ENCODE assay signal across 15 cellular contexts in the genomic region with DNA sequence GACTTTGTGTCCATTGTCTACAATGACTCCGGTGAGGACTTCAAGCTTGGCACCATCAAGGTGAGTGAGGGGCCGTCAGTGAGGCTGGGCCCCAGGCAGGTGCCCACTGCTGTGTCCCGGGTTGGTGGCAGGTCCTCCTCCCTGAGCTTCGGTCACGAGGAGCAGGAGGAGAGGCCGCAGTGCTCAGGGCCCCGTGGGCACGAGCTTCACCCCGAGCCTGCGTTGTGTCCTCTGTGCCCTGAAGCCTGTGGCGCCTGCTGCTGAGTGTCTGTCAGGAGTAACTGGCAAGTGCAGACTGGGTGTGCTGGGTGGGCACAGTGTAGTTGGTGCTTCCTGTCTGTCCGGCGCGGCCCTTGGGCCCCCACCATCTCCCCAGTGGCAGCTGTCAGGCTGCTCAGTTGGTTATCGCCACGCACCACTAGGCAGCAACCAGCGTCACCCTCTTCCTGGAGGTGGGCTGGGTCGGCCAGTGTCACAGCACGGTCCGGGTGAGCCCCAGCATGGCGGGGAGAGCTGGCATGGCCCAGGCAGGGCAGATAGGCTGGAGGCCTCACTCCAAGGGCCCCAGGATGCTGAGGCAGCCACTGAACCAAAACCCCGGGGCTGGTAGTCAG.
"Had no signal": no experiment of that assay in that cellular context is flagged by ENCODE, and none has a peak within 500 bp of the region (broad histone marks: within the 10 kb centered on the region; RNA-seq: fewer than 3 reads in every experiment).

No MANE protein-coding gene starts in this region.

- ATAC-seq: body of pancreas, left ventricle myocardium superior had no signal

- H3K4me1 ChIP-seq: colonic mucosa had no signal

- H3K9me3 ChIP-seq: adrenal gland, body of pancreas, colonic mucosa, esophagus muscularis mucosa, thyroid gland had no signal

- H3K9me3 Mint-ChIP-seq: nephron progenitor cell had no signal

- H3K27ac ChIP-seq: body of pancreas, colonic mucosa, thyroid gland had no signal

- H3K4me3 ChIP-seq: adrenal gland, body of pancreas, colonic mucosa, esophagus muscularis mucosa, thyroid gland had no signal

- DNase-seq: activated CD4-positive, alpha-beta T cell treated with anti-CD3 and anti-CD28 coated beads, Interleukin-2, amount 50 U/mL, for 4 hours; activated CD4-positive, CD25-positive, alpha-beta regulatory T cell treated with anti-CD3 and anti-CD28 coated beads, Interleukin-2, amount 50 U/mL, for 72 hours; activated naive CD4-positive, alpha-beta T cell; activated T-cell treated with anti-CD3 and anti-CD28 coated beads for 4 hours; body of pancreas; effector CD4-positive, alpha-beta T cell; hippocampal formation; left ventricle myocardium superior; nephron progenitor cell; stimulated activated CD4-positive, alpha-beta T cell treated with anti-CD3 and anti-CD28 coated beads, Interleukin-12 subunit alpha, Interleukin-12 subunit beta, amount 100 ng/mL, for 4 hours; stimulated activated CD4-positive, alpha-beta T cell treated with anti-CD3 and anti-CD28 coated beads, Interleukin-2, amount 100 ng/mL, for 24 hours; thyroid gland had no signal

- H3K27ac Mint-ChIP-seq: nephron progenitor cell had no signal

- H3K27me3 ChIP-seq: adrenal gland, body of pancreas, colonic mucosa, esophagus muscularis mucosa, thyroid gland had no signal

- H3K4me3 Mint-ChIP-seq: nephron progenitor cell had no signal
